Comparison of ENCODE assay signal across 19 cellular contexts in genomic region chr10:28295346-28295745, GRCh38. TPM values are rescaled to one million over a fixed set of nuclear protein-coding genes. Genes with fewer than 3 reads are reported as not detected.
DNase-seq lines count a peak whose midpoint lies in the region; ATAC-seq and TF ChIP-seq lines count a peak whose summit lies in the region.
"Had no signal": no experiment of that assay in that cellular context is flagged by ENCODE, and none has a peak within 500 bp of the region (broad histone marks: within the 10 kb centered on the region; RNA-seq: fewer than 3 reads in every experiment).

No MANE protein-coding gene starts in this region.

- no peaks in the 10 kb centered on the region for H3K9me3 Mint-ChIP-seq in CD4-positive, CD25-positive, alpha-beta regulatory T cell
- no peaks in the 10 kb centered on the region for H3K9me3 Mint-ChIP-seq in T-cell
- no peaks in the 10 kb centered on the region for H3K9me3 Mint-ChIP-seq in CD4-positive, alpha-beta memory T cell
- H3K9me3 Mint-ChIP-seq: naive B cell had no signal

- DNase-seq in CD4-positive, CD25-positive, alpha-beta regulatory T cell, result no peak
- DNase-seq in T-cell, result no peak
- no peak for DNase-seq in left lung
- no peak for DNase-seq in sigmoid colon
- DNase-seq in putamen (ENCODE audit: low spot score), result no peak
- DNase-seq in activated effector memory CD4-positive, alpha-beta T cell treated with anti-CD3 and anti-CD28 coated beads, Interleukin-2, amount 50 U/mL, for 16 hours, result no peak
- no peak for DNase-seq in CD4-positive, alpha-beta memory T cell
- DNase-seq: adrenal gland; central memory CD4-positive, alpha-beta T cell; effector CD8-positive, alpha-beta T cell; head of caudate nucleus; naive B cell; NCI-H1105 treated with DMSO at 0.1 percent for 48 hours; NCI-H2081 treated with DMSO at 0.1 percent for 48 hours; NK-92 treated with Interleukin-12 subunit alpha and Interleukin-12 subunit beta, amount 100 ng/mL, for 24 hours; RPMI8226 had no signal

- peak overlapping the region in 2 of 3 donors; percentile 12 to 64 for H3K27ac Mint-ChIP-seq in CD4-positive, CD25-positive, alpha-beta regulatory T cell
- H3K27ac Mint-ChIP-seq in T-cell, result peak overlapping the region; percentile 7 to 21
- peak overlapping the region in 2 of 7 donors; percentile 2 to 22 for H3K27ac Mint-ChIP-seq in CD4-positive, alpha-beta memory T cell
- H3K27ac Mint-ChIP-seq: naive B cell had no signal

- H3K36me3 ChIP-seq in CD4-positive, CD25-positive, alpha-beta regulatory T cell (ENCODE audit: control insufficient read depth, insufficient read depth, low read length), result no peaks in the 10 kb centered on the region
- no peaks in the 10 kb centered on the region for H3K36me3 ChIP-seq in left lung
- no peaks in the 10 kb centered on the region for H3K36me3 ChIP-seq in sigmoid colon
- no peaks in the 10 kb centered on the region for H3K36me3 ChIP-seq in CD4-positive, alpha-beta memory T cell (ENCODE audit: insufficient read depth, low read length)
- H3K36me3 ChIP-seq: adrenal gland had no signal

- no peak for TF ChIP-seq CTCF in left lung (IDR thresholded peaks at IDR 0.05)
- no peak for TF ChIP-seq CTCF in sigmoid colon (IDR thresholded peaks at IDR 0.05)

- TF ChIP-seq EP300 in sigmoid colon (IDR thresholded peaks at IDR 0.05), result no peak

- H3K27ac ChIP-seq in CD4-positive, CD25-positive, alpha-beta regulatory T cell (ENCODE audit: insufficient read depth, low read length, poor library complexity, severe bottlenecking), result no peak overlapping the region
- H3K27ac ChIP-seq in left lung (peak overlapping the region in 1 of 2 donors; percentile 39), sigmoid colon (peak overlapping the region; percentile 68 to 75 (median 68))
- no peak overlapping the region for H3K27ac ChIP-seq in CD4-positive, alpha-beta memory T cell (ENCODE audit: low read depth, low read length)
- H3K27ac ChIP-seq: adrenal gland had no signal

- H3K4me3 Mint-ChIP-seq in CD4-positive, CD25-positive, alpha-beta regulatory T cell, result no peak overlapping the region
- no peak overlapping the region for H3K4me3 Mint-ChIP-seq in T-cell
- H3K4me3 Mint-ChIP-seq in CD4-positive, alpha-beta memory T cell, result no peak overlapping the region
- H3K4me3 Mint-ChIP-seq: naive B cell had no signal

- CTCF ChIA-PET in T-cell (lab: Charles Lee), result interaction anchor here in 1 of 2 donors (0.8 to 1.0 kb wide), 2 partner anchors 10 to 11 kb away, joined by 3 to 4 read pairs; no protein-coding TSS in a partner anchor
- CTCF ChIA-PET in CD4-positive, alpha-beta memory T cell (lab: Charles Lee; ENCODE audit: partially characterized antibody), result interaction anchor here (0.9 to 10.2 kb wide), 4 partner anchors 8 to 553 kb away, joined by 3 to 312 read pairs (median 12); partner anchors contain the start of gene MPP7

- no peak for TF ChIP-seq POLR2A in sigmoid colon (IDR thresholded peaks at IDR 0.05)

- 60 to 68% methylated on average over 3 of the region's 3 CpGs for WGBS in sigmoid colon, 2 donors

- H3K27me3 Mint-ChIP-seq in CD4-positive, CD25-positive, alpha-beta regulatory T cell, result no peaks in the 10 kb centered on the region
- no peaks in the 10 kb centered on the region for H3K27me3 Mint-ChIP-seq in T-cell
- H3K27me3 Mint-ChIP-seq in CD4-positive, alpha-beta memory T cell, result no peaks in the 10 kb centered on the region
- H3K27me3 Mint-ChIP-seq: naive B cell had no signal

- no peak for ATAC-seq in CD4-positive, CD25-positive, alpha-beta regulatory T cell (ENCODE audit: low read depth in 2 of 2)
- no peak for ATAC-seq in T-cell (replicated peaks in 1 of 4)
- ATAC-seq in left lung, result peak; percentile 4
- no peak for ATAC-seq in GM21528 (IDR thresholded peaks at IDR 0.05; ENCODE audit: low FRiP score, unreplicated experiment)
- ATAC-seq: esophagus mucosa had no signal

- intact Hi-C loops in left lung (cut with DNase I), result no loop called here
- intact Hi-C loops in sigmoid colon (cut with DNase I), result no loop called here
- intact Hi-C loops in CD4-positive, alpha-beta memory T cell (cut with micrococcal nuclease), result no loop called here

- H3K36me3 Mint-ChIP-seq in CD4-positive, CD25-positive, alpha-beta regulatory T cell, result peaks cover 5% of the 10 kb centered on the region
- H3K36me3 Mint-ChIP-seq in T-cell, result peaks cover 11% of the 10 kb centered on the region
- H3K36me3 Mint-ChIP-seq in CD4-positive, alpha-beta memory T cell, result peaks cover 0 to 7% of the 10 kb centered on the region in 2 donors

- no peaks in the 10 kb centered on the region for H3K27me3 ChIP-seq in CD4-positive, CD25-positive, alpha-beta regulatory T cell (ENCODE audit: control insufficient read depth, insufficient read depth, low read length)
- H3K27me3 ChIP-seq in left lung (no peaks in the 10 kb centered on the region), sigmoid colon (no peaks in the 10 kb centered on the region)
- H3K27me3 ChIP-seq in CD4-positive, alpha-beta memory T cell (ENCODE audit: insufficient read depth, low read length), result no peaks in the 10 kb centered on the region
- H3K27me3 ChIP-seq: adrenal gland had no signal

- H3K4me3 ChIP-seq in CD4-positive, CD25-positive, alpha-beta regulatory T cell (ENCODE audit: low read depth, low read length), result no peak overlapping the region
- H3K4me3 ChIP-seq in left lung, result no peak overlapping the region
- no peak overlapping the region for H3K4me3 ChIP-seq in sigmoid colon
- H3K4me3 ChIP-seq in CD4-positive, alpha-beta memory T cell (ENCODE audit: low read length in 2 of 2), result no peak overlapping the region
- H3K4me3 ChIP-seq: adrenal gland, smooth muscle cell had no signal

- peaks cover 3% of the 10 kb centered on the region for H3K4me1 ChIP-seq in CD4-positive, CD25-positive, alpha-beta regulatory T cell (ENCODE audit: control insufficient read depth, insufficient read depth, low read length, poor library complexity, severe bottlenecking)
- H3K4me1 ChIP-seq in left lung (peaks cover 0 to 15% of the 10 kb centered on the region in 2 donors), sigmoid colon (peaks cover 0 to 76% (median 53%) of the 10 kb centered on the region in 4 donors)
- peaks cover 34% of the 10 kb centered on the region for H3K4me1 ChIP-seq in CD4-positive, alpha-beta memory T cell (ENCODE audit: insufficient read depth, low read length)

- POLR2A ChIA-PET in T-cell (lab: Charles Lee), result no interaction called here
- POLR2A ChIA-PET in CD4-positive, alpha-beta memory T cell (lab: Charles Lee; ENCODE audit: partially characterized antibody), result interaction anchor here (1.2 kb wide), 1 partner anchor 85 kb away, joined by 4 read pairs; no protein-coding TSS in a partner anchor

- no peaks in the 10 kb centered on the region for H3K9me3 ChIP-seq in CD4-positive, CD25-positive, alpha-beta regulatory T cell (ENCODE audit: control insufficient read depth in 2 of 2, low read length in 2 of 2)
- H3K9me3 ChIP-seq in left lung (no peaks in the 10 kb centered on the region), sigmoid colon (no peaks in the 10 kb centered on the region)
- no peaks in the 10 kb centered on the region for H3K9me3 ChIP-seq in CD4-positive, alpha-beta memory T cell (ENCODE audit: control insufficient read depth in 1 of 2, low read length in 2 of 2)
- H3K9me3 ChIP-seq: adrenal gland had no signal

- peaks cover 5 to 71% (median 34%) of the 10 kb centered on the region in 4 donors for H3K4me1 Mint-ChIP-seq in CD4-positive, CD25-positive, alpha-beta regulatory T cell
- H3K4me1 Mint-ChIP-seq in T-cell, result peaks cover 80 to 86% (median 86%) of the 10 kb centered on the region in 3 donors
- peaks cover 46 to 70% (median 59%) of the 10 kb centered on the region in 4 donors for H3K4me1 Mint-ChIP-seq in CD4-positive, alpha-beta memory T cell

RNA-seq across cellular contexts. Expression of gene MPP7, which starts 7.5 kb away (rescaled TPM):
- total RNA-seq in CD4-positive, CD25-positive, alpha-beta regulatory T cell, result 14.3 TPM
- 10 to 100 TPM in 2 of 4 donors, 1 to 10 TPM in 2; 6.8 to 14.2 (median 10.3) TPM for polyA plus RNA-seq in CD4-positive, CD25-positive, alpha-beta regulatory T cell
- total RNA-seq in T-cell (10 to 100 TPM; 22.8 to 35.8 (median 26.0) TPM), left lung (10 to 100 TPM; 28.3 to 38.3 TPM), sigmoid colon (10 to 100 TPM; 29.7 to 50.3 (median 37.2) TPM)
- 10 to 100 TPM in 2 of 3 donors, 1 to 10 TPM in 1; 5.5 to 18.0 (median 10.2) TPM for polyA plus RNA-seq in sigmoid colon
- 10 to 100 TPM; 24.9 to 28.1 TPM for total RNA-seq in CD4-positive, alpha-beta memory T cell
- polyA plus RNA-seq in CD4-positive, alpha-beta memory T cell, result 10 to 100 TPM; 17.7 to 27.6 TPM

Comparison
In these comparisons a context has a peak if more than half of its experiments do, and no peak if none do; other contexts are left out.
1. H3K27ac ChIP-seq: peak in sigmoid colon (4 of 4); none in CD4-positive, CD25-positive, alpha-beta regulatory T cell (single experiment) and CD4-positive, alpha-beta memory T cell (single experiment).